21 cellular contexts compared by ENCODE assay signal in the genomic region with DNA sequence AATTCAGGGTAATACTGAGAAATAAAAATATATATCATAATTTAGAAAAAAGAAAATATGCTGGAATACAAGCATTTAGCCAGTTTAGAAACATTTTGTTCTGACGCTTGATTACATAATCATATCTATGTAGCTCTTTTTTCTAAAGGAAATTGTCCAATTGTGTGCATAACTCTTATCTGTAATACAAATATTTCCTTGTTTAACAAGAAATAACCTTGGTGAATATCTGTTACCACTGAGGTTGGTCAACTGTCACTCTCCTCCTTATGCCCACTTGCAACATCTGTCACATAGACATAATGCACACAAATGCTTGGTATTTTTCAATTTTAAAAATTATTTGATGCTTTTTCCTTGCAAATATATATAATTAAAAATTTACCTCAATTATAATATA.
"Had no signal": no experiment of that assay in that cellular context is flagged by ENCODE, and none has a peak within 500 bp of the region (broad histone marks: within the 10 kb centered on the region; RNA-seq: fewer than 3 reads in every experiment).

No MANE protein-coding gene starts in this region.

- H3K27ac ChIP-seq: hepatocyte, psoas muscle, spleen, testis, tibial nerve, upper lobe of right lung, vagina had no signal

- H3K4me3 ChIP-seq: hepatocyte, psoas muscle, spleen, testis, tibial nerve, upper lobe of right lung, vagina had no signal

- H3K9me3 ChIP-seq: psoas muscle, testis, tibial nerve, upper lobe of right lung, vagina had no signal

- H3K36me3 ChIP-seq: spleen, tibial nerve, upper lobe of right lung, vagina had no signal

- DNase-seq: effector CD4-positive, alpha-beta T cell; endodermal cell; erythroblast; foreskin melanocyte; head of caudate nucleus; mesendoderm; naive thymus-derived CD4-positive, alpha-beta T cell; nephron progenitor cell; psoas muscle; retina; spleen; stimulated activated CD4-positive, alpha-beta T cell treated with anti-CD3 and anti-CD28 coated beads, Interleukin-2, amount 100 ng/mL, for 24 hours; stimulated activated CD4-positive, alpha-beta T cell treated with anti-CD3 and anti-CD28 coated beads, Interleukin-4, amount 100 ng/mL, for 4 hours; stimulated activated naive B cell treated with anti-CD40 and anti-IgM and Interleukin-4, amounts not matched to agents 10 μg/mL and 1 μg/mL and 100 μg/mL, for 72 hours; stimulated activated naive CD8-positive, alpha-beta T cell treated with anti-CD3 and anti-CD28 coated beads, Interleukin-15, amount 100 ng/mL, for 72 hours; testis; upper lobe of right lung had no signal

- H3K27me3 ChIP-seq: hepatocyte, spleen, testis, tibial nerve, upper lobe of right lung, vagina had no signal

- H3K4me1 ChIP-seq: psoas muscle, spleen, testis, tibial nerve, upper lobe of right lung, vagina had no signal

- ATAC-seq: naive thymus-derived CD4-positive, alpha-beta T cell; psoas muscle; sciatic nerve; stimulated activated naive B cell treated with anti-CD40 and anti-IgM and Interleukin-4, amounts not matched to agents 10 μg/mL and 1 μg/mL and 100 μg/mL, for 72 hours; stimulated activated naive CD8-positive, alpha-beta T cell treated with anti-CD3 and anti-CD28 coated beads, Interleukin-15, amount 100 ng/mL, for 72 hours; upper lobe of right lung had no signal
